8 cellular contexts compared by ENCODE assay signal in genomic region chr9:89605181-89606048, GRCh38. TPM values are rescaled to one million over a fixed set of nuclear protein-coding genes. Genes with fewer than 3 reads are reported as not detected.
DNase-seq lines count a peak whose midpoint lies in the region; ATAC-seq and TF ChIP-seq lines count a peak whose summit lies in the region.

No MANE protein-coding gene starts in this region.

- H3K36me3 ChIP-seq in HUES64 (ENCODE audit: insufficient read depth, low read length) (peaks cover 2% of the 10 kb centered on the region; the same call in 1 of the 2 replicates), left lung (no peaks in the 10 kb centered on the region)

- CTCF ChIA-PET in Calu3 (lab: Charles Lee) = interaction anchor here (0.7 to 1.1 kb wide), 2 partner anchors 439 to 787 kb away, joined by 3 read pairs; no protein-coding TSS in a partner anchor

- H3K4me1 ChIP-seq in HUES64 (ENCODE audit: insufficient read depth, low read length) (peaks cover 20% of the 10 kb centered on the region), left lung (peaks cover 21 to 48% of the 10 kb centered on the region in 2 donors)

- H3K9ac ChIP-seq in HUES64 (ENCODE audit: low read depth, low read length) = peak overlapping the region; percentile 54

- DNase-seq in Calu3 (peak; percentile 41), coronary artery (ENCODE audit: low spot score) (peak; percentile 83), left lung (peak; percentile 68 to 94), GDM1 (lab: John Stamatoyannopoulos, UW) (no peak)
- DNase-seq in activated CD4-positive, alpha-beta T cell treated with anti-CD3 and anti-CD28 coated beads, Interleukin-2, amount 50 U/mL, for 1 hour = peak; percentile 60
- peak; percentile 48 to 53 for DNase-seq in stimulated activated CD4-positive, alpha-beta T cell treated with anti-CD3 and anti-CD28 coated beads, Interleukin-1b, Interleukin-23, amount 100 ng/mL, for 4 hours (ENCODE audit: low read depth in 2 of 2)

- peaks cover 76% of the 10 kb centered on the region for H3K27me3 ChIP-seq in HUES64 (ENCODE audit: insufficient read depth, low read length)
- H3K27me3 ChIP-seq in left lung = peaks cover 0 to 16% of the 10 kb centered on the region in 2 donors

- peak overlapping the region; percentile 66 for H3K4me3 ChIP-seq in HUES64 (ENCODE audit: low read length)
- H3K4me3 ChIP-seq in coronary artery = peak overlapping the region; percentile 95
- peak overlapping the region; percentile 61 to 76 for H3K4me3 ChIP-seq in left lung

- peaks cover 32% of the 10 kb centered on the region for H3K36me3 Mint-ChIP-seq in Calu3 (ENCODE audit: insufficient read depth, unreplicated experiment)

- peaks cover 13% of the 10 kb centered on the region for H3K4me1 Mint-ChIP-seq in Calu3 (ENCODE audit: low read depth, unreplicated experiment)

- peak overlapping the region; percentile 82 for H3K4me3 Mint-ChIP-seq in Calu3 (ENCODE audit: low read depth, unreplicated experiment)

- TF ChIP-seq CTCF in Calu3 (IDR thresholded peaks at IDR 0.05; ENCODE audit: unreplicated experiment) (no peak), coronary artery (IDR thresholded peaks at IDR 0.05) (no peak), left lung (IDR thresholded peaks at IDR 0.05) (peak in 1 of 2 donors; percentile 13)

- H3K9me3 ChIP-seq in HUES64 (ENCODE audit: insufficient read depth, low read depth, low read length) (no peaks in the 10 kb centered on the region), left lung (no peaks in the 10 kb centered on the region)

- WGBS in HUES64 = 1% methylated on average over 85 of the region's 85 CpGs

- peaks cover 9% of the 10 kb centered on the region for H3K27me3 Mint-ChIP-seq in Calu3 (ENCODE audit: unreplicated experiment)

- H3K9me3 Mint-ChIP-seq in Calu3 (ENCODE audit: low read depth, unreplicated experiment) = no peaks in the 10 kb centered on the region

- intact Hi-C loops in Calu3 (cut with micrococcal nuclease; ENCODE audit: unreplicated experiment) (loop anchor here (10.0 kb wide), 3 partner anchors 129 to 1149 kb away; no protein-coding TSS in a partner anchor), left lung (cut with DNase I) (no loop called here)

- ATAC-seq in left lung = peak; percentile 45
- no peak for ATAC-seq in GM19351 (IDR thresholded peaks at IDR 0.05; ENCODE audit: unreplicated experiment)

- peak overlapping the region; percentile 83 for H3K27ac Mint-ChIP-seq in Calu3 (ENCODE audit: unreplicated experiment)

- H3K27ac ChIP-seq in HUES64 (ENCODE audit: low read depth, low read length) (no peak overlapping the region), coronary artery (peak overlapping the region; percentile 97 to 99), left lung (peak overlapping the region; percentile 85 to 94)

- no TSS peak for BruUV-seq in Calu3 (replicated peaks; lab: Mats Ljungman, UMichigan)

RNA-seq across cellular contexts. Expression of gene GADD45G, which starts 0.6 kb away (rescaled TPM):
- total RNA-seq in Calu3 (2022) (0.95 and 1.7 TPM in 2 replicates), left lung (10 to 100 TPM; 11.2 to 12.6 TPM)
- 3.3 TPM for polyA plus RNA-seq in HUES64 (2013, experiment 1 of 2)
- polyA plus RNA-seq in HUES64 (2013, experiment 2 of 2) = 3.8 TPM
